In the genomic region with DNA sequence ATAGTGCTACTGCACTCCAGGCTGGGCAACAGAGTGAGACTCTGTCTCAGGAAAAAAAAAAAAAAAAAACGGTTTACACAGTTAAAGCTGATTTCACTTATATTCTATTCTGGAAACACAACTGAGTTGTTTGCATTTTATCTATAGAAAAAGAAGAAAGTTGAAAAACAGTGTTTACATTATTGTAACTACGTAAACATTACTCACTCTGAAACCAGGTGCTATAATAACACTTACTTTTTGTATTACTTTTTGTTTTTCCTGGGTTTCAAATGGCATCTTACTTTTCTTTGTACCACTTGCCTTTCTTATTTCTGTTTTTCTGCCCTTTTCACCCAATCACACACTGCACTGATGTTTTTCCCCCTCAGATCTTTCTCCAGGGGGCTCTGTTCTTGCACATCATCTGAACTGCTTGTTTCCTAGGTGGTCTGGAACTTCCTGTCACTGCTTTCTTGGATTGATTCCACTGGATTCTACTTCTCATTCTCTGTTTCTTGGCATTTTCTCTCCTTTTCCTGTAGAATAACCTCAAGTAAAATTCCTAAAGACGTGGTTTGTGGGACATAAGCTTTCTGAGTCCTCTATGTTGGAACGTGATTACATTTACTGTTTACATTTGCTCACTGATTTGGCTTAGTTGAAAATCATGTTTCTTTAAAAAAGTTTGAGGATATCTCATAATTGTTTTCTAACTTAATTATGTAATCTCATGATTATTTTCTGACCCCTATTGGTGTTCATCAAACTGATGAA, we compare ENCODE assay signal across 14 cellular contexts.
DNase-seq lines count a peak whose midpoint lies in the region; ATAC-seq, FAIRE-seq and TF ChIP-seq lines count a peak whose summit lies in the region.
"Had no signal": no experiment of that assay in that cellular context is flagged by ENCODE, and none has a peak within 500 bp of the region (broad histone marks: within the 10 kb centered on the region; RNA-seq: fewer than 3 reads in every experiment).

No MANE protein-coding gene starts in this region.

- H3K79me1 ChIP-seq in IMR-90 (ENCODE audit: low read depth in 1 of 2, low read length in 2 of 2) = no peaks in the 10 kb centered on the region
- H3K79me1 ChIP-seq in neuronal stem cell (ENCODE audit: low read depth, low read length) = no peaks in the 10 kb centered on the region

- POLR2A ChIA-PET in IMR-90 (lab: Charles Lee; ENCODE audit: unreplicated experiment) = interaction anchor here (0.7 kb wide), 1 partner anchor 13 kb away, joined by 7 read pairs; no protein-coding TSS in a partner anchor

- CTCF ChIA-PET in IMR-90 (lab: Yijun Ruan, JAX) = interaction anchor here (0.6 to 0.7 kb wide), 2 partner anchors 22 to 846 kb away, joined by 3 read pairs; no protein-coding TSS in a partner anchor

- H3K4ac ChIP-seq in IMR-90 (ENCODE audit: low read depth, low read length) = peak overlapping the region; percentile 82
- no peak overlapping the region for H3K4ac ChIP-seq in neuronal stem cell (ENCODE audit: low read length)

- H3K18ac ChIP-seq in IMR-90 (ENCODE audit: low read depth, low read length) (peak overlapping the region; percentile 97), neuronal stem cell (ENCODE audit: low read length) (no peak overlapping the region)

- H2BK5ac ChIP-seq in IMR-90 (ENCODE audit: low read depth, low read length, poor library complexity, severe bottlenecking) (peak overlapping the region; percentile 49), neuronal stem cell (ENCODE audit: low read length) (no peak overlapping the region)

- H2BK20ac ChIP-seq in IMR-90 (ENCODE audit: low read depth, low read length) = peak overlapping the region; percentile 71; the same call in 1 of the 2 replicates

- H2AFZ ChIP-seq in IMR-90 (replicated peaks; ENCODE audit: low read length, poor library complexity) (no peak overlapping the region), neuronal stem cell (ENCODE audit: low read length) (peak overlapping the region; percentile 54)

- H3K23ac ChIP-seq in IMR-90 (ENCODE audit: low read depth, low read length) (0 out of 2 replicates have a peak overlapping the region, but pooled peaks have one; percentile 80), neuronal stem cell (ENCODE audit: low read depth, low read length, poor library complexity) (no peak overlapping the region)

- dilution Hi-C loops in IMR-90 (cut with HindIII; ENCODE audit: low sequenced_read_pairs, unreplicated experiment) = no loop called here

- H4K5ac ChIP-seq in IMR-90 (ENCODE audit: low read depth, low read length) = no peak overlapping the region; the same call in 1 of the 2 replicates

- H3K9ac ChIP-seq in BLaER1 = no peak overlapping the region
- peak overlapping the region; percentile 32; the same call in 1 of the 2 replicates for H3K9ac ChIP-seq in IMR-90 (ENCODE audit: low read depth, low read length)
- H3K9ac ChIP-seq in neuronal stem cell (ENCODE audit: low read depth, low read length, poor library complexity) = no peak overlapping the region

- TF ChIP-seq CTCF in IMR-90 (conservative IDR thresholded peaks at IDR 0.05; ENCODE audit: low read depth, low read length) = no peak
- no peak for TF ChIP-seq CTCF in choroid plexus epithelial cell (conservative IDR thresholded peaks at IDR 0.05; ENCODE audit: low read depth, low read length)
- no peak for TF ChIP-seq CTCF in esophagus squamous epithelium (IDR thresholded peaks at IDR 0.05)
- TF ChIP-seq CTCF in pancreas (IDR thresholded peaks at IDR 0.05) = no peak

- no peak overlapping the region for H2BK12ac ChIP-seq in neuronal stem cell (ENCODE audit: low read length)

- TF ChIP-seq RAD21 in IMR-90 (IDR thresholded peaks at IDR 0.05; ENCODE audit: low read length) = no peak

- 0 out of 2 replicates have a peak overlapping the region, but pooled peaks have one; percentile 36 for H4K91ac ChIP-seq in IMR-90 (ENCODE audit: insufficient read depth, low read depth, low read length)
- no peak overlapping the region for H4K91ac ChIP-seq in neuronal stem cell (ENCODE audit: low read depth, low read length, poor library complexity)

- H4K8ac ChIP-seq in IMR-90 (ENCODE audit: low read depth in 2 of 2, low read length in 2 of 2) (peak overlapping the region in 1 of 2 experiments; percentile 66; a peak in 2 of 4 replicates), neuronal stem cell (ENCODE audit: low read depth, low read length) (no peak overlapping the region)

- H2AK5ac ChIP-seq in IMR-90 (ENCODE audit: low read depth, low read length) (no peak overlapping the region), neuronal stem cell (ENCODE audit: low read depth, low read length) (no peak overlapping the region)

- H3K14ac ChIP-seq in IMR-90 (replicated peaks; ENCODE audit: low read depth, low read length) (0 out of 2 replicates have a peak overlapping the region, but pooled peaks have one; percentile 63), neuronal stem cell (ENCODE audit: low read length) (no peak overlapping the region)

- H3K4me2 ChIP-seq in BLaER1 (peak overlapping the region; percentile 43), IMR-90 (ENCODE audit: low read depth, low read length) (peak overlapping the region; percentile 97), neuronal stem cell (ENCODE audit: insufficient read depth, low read length, poor library complexity, severe bottlenecking) (no peak overlapping the region)

- H3K56ac ChIP-seq in IMR-90 (ENCODE audit: extremely low read depth, insufficient read depth, low read length) = no peak overlapping the region

- TF ChIP-seq POLR2A in IMR-90 (IDR thresholded peaks at IDR 0.05; ENCODE audit: low read depth, low read length) (no peak), esophagus squamous epithelium (IDR thresholded peaks at IDR 0.05) (no peak)

- H2BK120ac ChIP-seq in IMR-90 (ENCODE audit: low read depth, low read length) = peak overlapping the region; percentile 78; the same call in 1 of the 2 replicates
- no peak overlapping the region for H2BK120ac ChIP-seq in neuronal stem cell (ENCODE audit: low read depth, low read length)

- no TSS peak for BruUV-seq in IMR-90 (replicated peaks; lab: Mats Ljungman, UMichigan)

- FAIRE-seq in pancreas (lab: Jason Lieb, UNC) = no peak
- FAIRE-seq: H54 had no signal

- in situ Hi-C loops in IMR-90 (cut with MboI; ENCODE audit: low sequenced_read_pairs) = no loop called here

- DNase-seq in IMR-90 (peak; percentile 58), choroid plexus epithelial cell (ENCODE audit: low read depth) (peak; percentile 17), neuronal stem cell (ENCODE audit: low spot score) (no peak), esophagus squamous epithelium (lab: John Stamatoyannopoulos, UW) (no peak), pancreas (no peak), NCI-H1092 treated with DMSO at 0.1 percent for 48 hours (lab: John Stamatoyannopoulos, UW) (no peak)
- DNase-seq: CD8-positive, alpha-beta memory T cell; NCI-H1417 treated with DMSO at 0.1 percent for 48 hours; NCI-H2029; NCI-H510A; NCI-H82; SIG-M5 had no signal

- H3K4me3 ChIP-seq in BLaER1 (no peak overlapping the region), IMR-90 (ENCODE audit: insufficient read depth, low read depth, low read length) (no peak overlapping the region), choroid plexus epithelial cell (ENCODE audit: low read depth, low read length) (no peak overlapping the region), neuronal stem cell (ENCODE audit: low read length in 2 of 2) (no peak overlapping the region), esophagus squamous epithelium (no peak overlapping the region), pancreas (no peak overlapping the region)

- no peak overlapping the region for H3K27ac ChIP-seq in BLaER1
- peak overlapping the region; percentile 91; the same call in 1 of the 2 replicates for H3K27ac ChIP-seq in IMR-90 (ENCODE audit: insufficient read depth, low read length)
- H3K27ac ChIP-seq in neuronal stem cell (replicated peaks; ENCODE audit: low read length) = no peak overlapping the region
- H3K27ac ChIP-seq in esophagus squamous epithelium = no peak overlapping the region
- H3K27ac ChIP-seq in pancreas = no peak overlapping the region

- H3K27me3 ChIP-seq in BLaER1 = no peaks in the 10 kb centered on the region
- no peaks in the 10 kb centered on the region for H3K27me3 ChIP-seq in IMR-90 (ENCODE audit: control insufficient read depth, insufficient read depth, low read length)
- H3K27me3 ChIP-seq in neuronal stem cell (ENCODE audit: control insufficient read depth in 3 of 3, insufficient read depth in 3 of 3, low read depth in 1 of 3, low read length in 3 of 3) = no peaks in the 10 kb centered on the region
- no peaks in the 10 kb centered on the region for H3K27me3 ChIP-seq in esophagus squamous epithelium
- peaks cover 0 to 4% (median 0%) of the 10 kb centered on the region in 4 donors for H3K27me3 ChIP-seq in pancreas

- H2AK9ac ChIP-seq in IMR-90 (replicated peaks; ENCODE audit: low read depth, low read length, poor library complexity) = no peak overlapping the region

- H4K20me1 ChIP-seq in BLaER1 (no peaks in the 10 kb centered on the region), IMR-90 (ENCODE audit: insufficient read depth, low read length) (no peaks in the 10 kb centered on the region)

- WGBS in IMR-90 (ENCODE audit: extremely low coverage in 2 of 2, insufficient read length in 1 of 2), 2 experiments = no CpG with 5 or more reads among the region's 4 CpGs
- no CpG with 5 or more reads among the region's 4 CpGs for WGBS in neuronal stem cell (ENCODE audit: extremely low coverage in 2 of 2, insufficient read length in 2 of 2, insufficient replicate concordance in 1 of 2), 2 donors
- 38 to 44% methylated on average over 4 of the region's 4 CpGs for WGBS in esophagus squamous epithelium, 2 donors
- WGBS in pancreas, 2 donors = 34 to 36% methylated on average over 4 of the region's 4 CpGs

- intact Hi-C loops in IMR-90 (cut with micrococcal nuclease) (loop anchor here (10.0 kb wide), 1 partner anchor 482 kb away; no protein-coding TSS in a partner anchor), esophagus squamous epithelium (cut with DNase I) (no loop called here), pancreas (cut with DNase I) (no loop called here)

- H3K36me3 ChIP-seq in BLaER1 (no peaks in the 10 kb centered on the region), IMR-90 (ENCODE audit: control insufficient read depth, insufficient read depth, low read length) (no peaks in the 10 kb centered on the region), neuronal stem cell (replicated peaks in 1 of 2; ENCODE audit: control insufficient read depth in 2 of 2, insufficient read depth in 2 of 2, low read length in 2 of 2) (no peaks in the 10 kb centered on the region), esophagus squamous epithelium (no peaks in the 10 kb centered on the region), pancreas (no peaks in the 10 kb centered on the region)

- ATAC-seq in IMR-90 (ENCODE audit: low read depth) (peak; percentile 76), pancreas (no peak)

- H2BK15ac ChIP-seq in IMR-90 (ENCODE audit: low read depth, low read length) (peak overlapping the region; percentile 35; the same call in 1 of the 3 replicates), neuronal stem cell (ENCODE audit: low read length) (no peak overlapping the region)

- no peaks in the 10 kb centered on the region for H3K9me1 ChIP-seq in IMR-90 (ENCODE audit: insufficient read depth, low read length)

- H3K4me1 ChIP-seq in BLaER1 = peaks cover 53% of the 10 kb centered on the region
- peaks cover 2% of the 10 kb centered on the region for H3K4me1 ChIP-seq in IMR-90 (ENCODE audit: control insufficient read depth, insufficient read depth, low read length)
- peaks cover 2% of the 10 kb centered on the region in 2 donors for H3K4me1 ChIP-seq in neuronal stem cell (ENCODE audit: control insufficient read depth in 2 of 2, insufficient read depth in 1 of 2, low read depth in 1 of 2, low read length in 2 of 2)
- H3K4me1 ChIP-seq in esophagus squamous epithelium = no peaks in the 10 kb centered on the region
- H3K4me1 ChIP-seq in pancreas = no peaks in the 10 kb centered on the region

- 0 out of 2 replicates have a peak, but pooled peaks cover 12% of the 10 kb centered on the region for H3K9me3 ChIP-seq in BLaER1
- H3K9me3 ChIP-seq in IMR-90 (ENCODE audit: control insufficient read depth, insufficient read depth, low read length) = no peaks in the 10 kb centered on the region
- no peaks in the 10 kb centered on the region for H3K9me3 ChIP-seq in neuronal stem cell (replicated peaks in 1 of 2; ENCODE audit: control insufficient read depth in 2 of 2, insufficient read depth in 1 of 2, low read depth in 1 of 2, low read length in 2 of 2)
- no peaks in the 10 kb centered on the region for H3K9me3 ChIP-seq in esophagus squamous epithelium
- no peaks in the 10 kb centered on the region for H3K9me3 ChIP-seq in pancreas

Comparison
In these comparisons a context has a peak if more than half of its experiments do, and no peak if none do; other contexts are left out.
1. DNase-seq: peak in IMR-90 (single experiment) and choroid plexus epithelial cell (single experiment); none in neuronal stem cell (single experiment), esophagus squamous epithelium (single experiment), pancreas (0 of 6) and NCI-H1092 treated with DMSO at 0.1 percent for 48 hours (single experiment).